Comparison of ENCODE assay signal across 20 cellular contexts in the genomic region with DNA sequence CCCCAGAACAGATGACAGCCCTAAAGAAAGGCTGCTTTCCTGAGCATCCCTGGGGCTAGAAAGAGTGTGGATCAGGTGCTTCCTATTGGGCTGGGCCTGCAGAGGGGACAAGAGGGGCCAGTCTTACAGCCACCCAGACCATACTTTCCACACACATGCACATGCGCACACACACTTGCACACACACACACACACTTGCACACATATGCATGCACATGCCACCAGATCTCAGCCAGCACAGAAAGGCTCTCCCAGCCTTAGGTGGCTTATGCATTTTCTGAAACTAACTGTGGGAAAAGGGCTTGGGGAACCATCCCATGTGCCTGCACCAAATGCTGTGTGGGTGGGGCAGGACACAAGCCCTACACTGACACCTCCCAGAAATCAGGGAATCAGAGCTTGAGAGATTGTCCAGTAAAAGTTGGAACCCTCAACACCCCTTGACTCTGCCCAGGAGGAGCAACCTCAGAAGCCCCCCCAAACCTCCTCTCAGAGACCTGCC. TPM values are rescaled to one million over a fixed set of nuclear protein-coding genes. Genes with fewer than 3 reads are reported as not detected.
DNase-seq lines count a peak whose midpoint lies in the region; TF ChIP-seq lines count a peak whose summit lies in the region.
"Had no signal": no experiment of that assay in that cellular context is flagged by ENCODE, and none has a peak within 500 bp of the region (broad histone marks: within the 10 kb centered on the region; RNA-seq: fewer than 3 reads in every experiment).

No MANE protein-coding gene starts in this region.

- no peak overlapping the region for H3K4me2 ChIP-seq in osteoblast (ENCODE audit: insufficient read depth, low read length)

- H3K36me3 ChIP-seq in adipocyte (ENCODE audit: control insufficient read depth, insufficient read depth, low read length, severe bottlenecking) (no peaks in the 10 kb centered on the region), esophagus squamous epithelium (no peaks in the 10 kb centered on the region), osteoblast (ENCODE audit: insufficient read depth, low read length) (no peaks in the 10 kb centered on the region), tibial artery (no peaks in the 10 kb centered on the region)
- H3K36me3 ChIP-seq: brain microvascular endothelial cell had no signal

- H3K4me3 ChIP-seq in adipocyte (ENCODE audit: low read length) (peak overlapping the region; percentile 79), esophagus squamous epithelium (peak overlapping the region; percentile 33 to 63 (median 50)), osteoblast (ENCODE audit: insufficient read depth, low read length) (no peak overlapping the region), tibial artery (peak overlapping the region; percentile 47 to 51)

- H3K4me1 ChIP-seq in adipocyte (ENCODE audit: control insufficient read depth, insufficient read depth, low read length) (peaks cover 4% of the 10 kb centered on the region), esophagus squamous epithelium (peaks cover 5 to 57% (median 13%) of the 10 kb centered on the region in 3 donors), osteoblast (ENCODE audit: insufficient read depth, low read length) (no peaks in the 10 kb centered on the region), tibial artery (peaks cover 0 to 30% (median 4%) of the 10 kb centered on the region in 4 donors)

- intact Hi-C loops in esophagus squamous epithelium (cut with DNase I), result no loop called here
- intact Hi-C loops in tibial artery (cut with DNase I; ENCODE audit: low total_unique reads), result no loop called here

- TF ChIP-seq CTCF in esophagus squamous epithelium (IDR thresholded peaks at IDR 0.05) (no peak), osteoblast (IDR thresholded peaks at IDR 0.05; ENCODE audit: extremely low read depth, low read depth, low read length) (no peak), tibial artery (IDR thresholded peaks at IDR 0.05) (no peak)

- peaks cover 3% of the 10 kb centered on the region for H4K20me1 ChIP-seq in osteoblast (ENCODE audit: insufficient read depth, low read length)

- H3K9ac ChIP-seq in adipocyte (ENCODE audit: low read length), result peak overlapping the region; percentile 71

- WGBS in esophagus squamous epithelium, 2 donors, result 100% methylated on average over 1 of the region's 1 CpG; no CpG with 5 or more reads in 1 of the 2 donors

- H3K79me2 ChIP-seq in osteoblast (ENCODE audit: insufficient read depth, low read length), result no peaks in the 10 kb centered on the region

- H2AFZ ChIP-seq in osteoblast (ENCODE audit: low read length), result no peak overlapping the region

- no peak for DNase-seq in adipocyte (ENCODE audit: low read depth)
- DNase-seq in esophagus squamous epithelium (lab: John Stamatoyannopoulos, UW), result no peak
- peak; percentile 93 for DNase-seq in osteoblast (ENCODE audit: insufficient read length, low spot score, missing footprints)
- no peak for DNase-seq in tibial artery
- no peak for DNase-seq in ureter (ENCODE audit: low spot score)
- no peak for DNase-seq in amniotic stem cell (lab: John Stamatoyannopoulos, UW)
- no peak for DNase-seq in stimulated activated CD4-positive, alpha-beta T cell treated with anti-CD3 and anti-CD28 coated beads, Interleukin-1b, Interleukin-23, amount 100 ng/mL, for 48 hours
- DNase-seq in NCI-H2107 treated with DMSO at 0.1 percent for 48 hours (lab: John Stamatoyannopoulos, UW; ENCODE audit: unreplicated experiment), result no peak
- DNase-seq: activated CD4-positive, alpha-beta T cell treated with anti-CD3 and anti-CD28 coated beads, Interleukin-2, amount 50 U/mL, for 4 hours; activated naive CD4-positive, alpha-beta T cell treated with anti-CD3 and anti-CD28 coated beads, Interleukin-2, amount 10 ng/mL, durations not matched to agents 7 days and 5 days; AML-193; brain microvascular endothelial cell; MM.1S; naive thymus-derived CD4-positive, alpha-beta T cell; NCI-H1694 treated with DMSO at 0.1 percent for 48 hours; stimulated activated CD4-positive, alpha-beta T cell treated with anti-CD3 and anti-CD28 coated beads, Interleukin-15, amount 100 ng/mL, for 24 hours; stimulated activated naive CD4-positive, alpha-beta T cell treated with Interleukin-2 at 50 U/mL for 16 hours had no signal

- no peak for TF ChIP-seq POLR2A in esophagus squamous epithelium (IDR thresholded peaks at IDR 0.05)

- peaks cover 59% of the 10 kb centered on the region for H3K27me3 ChIP-seq in adipocyte (replicated peaks; ENCODE audit: control insufficient read depth, insufficient read depth, low read length)
- peaks cover 0 to 97% (median 23%) of the 10 kb centered on the region in 4 donors for H3K27me3 ChIP-seq in esophagus squamous epithelium
- peaks cover 59% of the 10 kb centered on the region for H3K27me3 ChIP-seq in osteoblast (ENCODE audit: insufficient read depth, low read length)
- H3K27me3 ChIP-seq in tibial artery, result peaks cover 0 to 88% of the 10 kb centered on the region in 2 donors

- peaks cover 9% of the 10 kb centered on the region for H3K9me3 ChIP-seq in adipocyte (ENCODE audit: control insufficient read depth, low read length)
- peaks cover 0 to 18% (median 10%) of the 10 kb centered on the region in 3 donors for H3K9me3 ChIP-seq in esophagus squamous epithelium
- no peaks in the 10 kb centered on the region for H3K9me3 ChIP-seq in osteoblast (ENCODE audit: low read depth, low read length)
- peaks cover 0 to 12% (median 12%) of the 10 kb centered on the region in 3 donors for H3K9me3 ChIP-seq in tibial artery

- H3K27ac ChIP-seq in esophagus squamous epithelium (peak overlapping the region; percentile 70 to 85 (median 76)), osteoblast (ENCODE audit: low read depth, low read length) (no peak overlapping the region), tibial artery (peak overlapping the region in 1 of 2 donors; percentile 55)
- H3K27ac ChIP-seq: brain microvascular endothelial cell had no signal

RNA-seq across cellular contexts. Expression of gene DIO3, which starts 2.5 kb away (rescaled TPM):
- 1 to 10 TPM in 1 of 4 donors, under 1 TPM in 3; 0.18 to 4.0 (median 0.53) TPM for total RNA-seq in esophagus squamous epithelium
- total RNA-seq in osteoblast, result not detected in 2 replicates
- 0.47 TPM for total RNA-seq in ureter
- total RNA-seq: dermis blood vessel endothelial cell; epithelial cell of proximal tubule; glomerular endothelial cell; naive thymus-derived CD4-positive, alpha-beta T cell had no signal
